1 cellular context compared by ENCODE assay signal in the genomic region with DNA sequence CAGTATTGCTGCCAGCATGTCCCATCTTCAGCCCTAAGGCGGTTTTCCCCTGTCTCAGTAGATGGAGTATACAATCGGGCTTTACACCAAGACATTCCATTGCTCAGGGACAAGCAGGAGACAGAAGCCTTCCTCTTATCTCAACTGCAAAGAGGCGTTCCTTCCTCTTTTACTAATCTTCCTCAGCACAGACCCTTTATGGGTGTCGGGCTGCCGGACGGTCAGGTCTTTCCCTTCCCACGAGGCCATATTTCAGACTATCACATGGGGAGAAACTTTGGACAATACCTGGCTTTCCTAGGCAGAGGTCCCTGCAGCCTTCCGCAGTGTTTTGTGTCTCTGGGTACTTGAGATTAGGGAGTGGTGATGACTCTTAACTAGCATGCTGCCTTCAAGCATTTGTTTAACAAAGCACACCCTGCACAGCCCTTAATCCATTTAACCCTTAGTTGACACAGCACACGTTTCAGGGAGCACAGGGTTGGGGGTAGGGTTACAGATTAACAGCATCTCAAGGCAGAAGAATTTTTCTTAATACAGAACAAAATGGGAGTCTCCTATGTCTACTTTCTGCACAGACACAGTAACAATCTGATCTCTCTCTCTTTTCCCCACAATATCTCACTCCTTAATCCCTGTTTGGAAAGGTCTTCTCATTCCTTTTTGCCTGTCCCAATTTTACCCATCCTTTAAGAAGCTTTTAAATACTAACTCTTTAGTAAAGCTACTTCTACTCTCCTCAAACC.
TF ChIP-seq lines count a peak whose summit lies in the region.
"Not testable (repeated sequence)": the region's sequence is repeated elsewhere in the genome, so short reads cannot be mapped to it uniquely, and the experiment has no call there.

No MANE protein-coding gene starts in this region.

TF ChIP-seq in K562, 482 proteins besides CTCF, POLR2A, EP300 and RAD21 (continued from another document and continues in another):
- TF ChIP-seq, protein P1, sequence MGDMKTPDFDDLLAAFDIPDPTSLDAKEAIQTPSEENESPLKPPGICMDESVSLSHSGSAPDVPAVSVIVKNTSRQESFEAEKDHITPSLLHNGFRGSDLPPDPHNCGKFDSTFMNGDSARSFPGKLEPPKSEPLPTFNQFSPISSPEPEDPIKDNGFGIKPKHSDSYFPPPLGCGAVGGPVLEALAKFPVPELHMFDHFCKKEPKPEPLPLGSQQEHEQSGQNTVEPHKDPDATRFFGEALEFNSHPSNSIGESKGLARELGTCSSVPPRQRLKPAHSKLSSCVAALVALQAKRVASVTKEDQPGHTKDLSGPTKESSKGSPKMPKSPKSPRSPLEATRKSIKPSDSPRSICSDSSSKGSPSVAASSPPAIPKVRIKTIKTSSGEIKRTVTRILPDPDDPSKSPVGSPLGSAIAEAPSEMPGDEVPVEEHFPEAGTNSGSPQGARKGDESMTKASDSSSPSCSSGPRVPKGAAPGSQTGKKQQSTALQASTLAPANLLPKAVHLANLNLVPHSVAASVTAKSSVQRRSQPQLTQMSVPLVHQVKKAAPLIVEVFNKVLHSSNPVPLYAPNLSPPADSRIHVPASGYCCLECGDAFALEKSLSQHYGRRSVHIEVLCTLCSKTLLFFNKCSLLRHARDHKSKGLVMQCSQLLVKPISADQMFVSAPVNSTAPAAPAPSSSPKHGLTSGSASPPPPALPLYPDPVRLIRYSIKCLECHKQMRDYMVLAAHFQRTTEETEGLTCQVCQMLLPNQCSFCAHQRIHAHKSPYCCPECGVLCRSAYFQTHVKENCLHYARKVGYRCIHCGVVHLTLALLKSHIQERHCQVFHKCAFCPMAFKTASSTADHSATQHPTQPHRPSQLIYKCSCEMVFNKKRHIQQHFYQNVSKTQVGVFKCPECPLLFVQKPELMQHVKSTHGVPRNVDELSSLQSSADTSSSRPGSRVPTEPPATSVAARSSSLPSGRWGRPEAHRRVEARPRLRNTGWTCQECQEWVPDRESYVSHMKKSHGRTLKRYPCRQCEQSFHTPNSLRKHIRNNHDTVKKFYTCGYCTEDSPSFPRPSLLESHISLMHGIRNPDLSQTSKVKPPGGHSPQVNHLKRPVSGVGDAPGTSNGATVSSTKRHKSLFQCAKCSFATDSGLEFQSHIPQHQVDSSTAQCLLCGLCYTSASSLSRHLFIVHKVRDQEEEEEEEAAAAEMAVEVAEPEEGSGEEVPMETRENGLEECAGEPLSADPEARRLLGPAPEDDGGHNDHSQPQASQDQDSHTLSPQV (IDR thresholded peaks at IDR 0.05): peak; percentile 44
- TF ChIP-seq NFIC (IDR thresholded peaks at IDR 0.05) (peak; percentile 77), HDAC2 (IDR thresholded peaks at IDR 0.05) (peak; percentile 80; the same call in 1 of the 2 replicates), DPF2 (IDR thresholded peaks at IDR 0.05) (peak; percentile 93), SRF (CRISPR knock-in tag; IDR thresholded peaks at IDR 0.05) (peak in 1 of 2 experiments; percentile 73; a peak in 1 of 4 replicates), CBFA2T2 (conservative IDR thresholded peaks at IDR 0.05) (peak; percentile 92), ETV5 (CRISPR knock-in tag; IDR thresholded peaks at IDR 0.05; ENCODE audit: low read depth) (peak; percentile 69; the same call in 1 of the 2 replicates), TRIM28 (IDR thresholded peaks at IDR 0.05) (0 out of 2 replicates have a peak, but pooled peaks have one; percentile 50), BRD9 (IDR thresholded peaks at IDR 0.05; ENCODE audit: low read depth, partially characterized antibody) (peak; percentile 82), ATF7 (IDR thresholded peaks at IDR 0.05) (peak; percentile 67), KHSRP (IDR thresholded peaks at IDR 0.05) (0 out of 2 replicates have a peak, but pooled peaks have one; percentile 12), RCOR1 (IDR thresholded peaks at IDR 0.05; ENCODE audit: borderline replicate concordance in 1 of 2, low read depth in 2 of 2, low read length in 2 of 2) (0 out of 4 replicates have a peak, but pooled peaks of 1 of the 2 experiments have one; percentile 56), NCOA1 (IDR thresholded peaks at IDR 0.05; ENCODE audit: low read depth) (peak; percentile 67; the same call in 1 of the 2 replicates), CREM (IDR thresholded peaks at IDR 0.05; ENCODE audit: low read depth) (peak; percentile 55), FOXP1 (CRISPR knock-in tag; IDR thresholded peaks at IDR 0.05) (peak; percentile 70; the same call in 1 of the 2 replicates), SMARCC2 (IDR thresholded peaks at IDR 0.05; ENCODE audit: low read depth) (peak; percentile 90), ARID1B (IDR thresholded peaks at IDR 0.05) (peak; percentile 95), EP400 (IDR thresholded peaks at IDR 0.05) (peak; percentile 80), ARNT (IDR thresholded peaks at IDR 0.05) (peak in 1 of 2 experiments; percentile 39; a peak in 1 of 4 replicates), L3MBTL2 (IDR thresholded peaks at IDR 0.05) (peak; percentile 86), ETV1 (tag; conservative IDR thresholded peaks at IDR 0.05; ENCODE audit: low read depth) (0 out of 2 replicates have a peak, but pooled peaks have one; percentile 13), PML (IDR thresholded peaks at IDR 0.05; ENCODE audit: low read length) (0 out of 2 replicates have a peak, but pooled peaks have one; percentile 30), SMAD4 (CRISPR knock-in tag; conservative IDR thresholded peaks at IDR 0.05) (peak; percentile 94), TRIM24 (IDR thresholded peaks at IDR 0.05) (peak; percentile 78 to 88; a peak in 3 of 4 replicates), FOXM1 (IDR thresholded peaks at IDR 0.05; ENCODE audit: low read depth) (peak; percentile 60; the same call in 1 of the 2 replicates), CTBP1 (IDR thresholded peaks at IDR 0.05; ENCODE audit: borderline replicate concordance) (peak; percentile 92)
- TF ChIP-seq, protein P2, sequence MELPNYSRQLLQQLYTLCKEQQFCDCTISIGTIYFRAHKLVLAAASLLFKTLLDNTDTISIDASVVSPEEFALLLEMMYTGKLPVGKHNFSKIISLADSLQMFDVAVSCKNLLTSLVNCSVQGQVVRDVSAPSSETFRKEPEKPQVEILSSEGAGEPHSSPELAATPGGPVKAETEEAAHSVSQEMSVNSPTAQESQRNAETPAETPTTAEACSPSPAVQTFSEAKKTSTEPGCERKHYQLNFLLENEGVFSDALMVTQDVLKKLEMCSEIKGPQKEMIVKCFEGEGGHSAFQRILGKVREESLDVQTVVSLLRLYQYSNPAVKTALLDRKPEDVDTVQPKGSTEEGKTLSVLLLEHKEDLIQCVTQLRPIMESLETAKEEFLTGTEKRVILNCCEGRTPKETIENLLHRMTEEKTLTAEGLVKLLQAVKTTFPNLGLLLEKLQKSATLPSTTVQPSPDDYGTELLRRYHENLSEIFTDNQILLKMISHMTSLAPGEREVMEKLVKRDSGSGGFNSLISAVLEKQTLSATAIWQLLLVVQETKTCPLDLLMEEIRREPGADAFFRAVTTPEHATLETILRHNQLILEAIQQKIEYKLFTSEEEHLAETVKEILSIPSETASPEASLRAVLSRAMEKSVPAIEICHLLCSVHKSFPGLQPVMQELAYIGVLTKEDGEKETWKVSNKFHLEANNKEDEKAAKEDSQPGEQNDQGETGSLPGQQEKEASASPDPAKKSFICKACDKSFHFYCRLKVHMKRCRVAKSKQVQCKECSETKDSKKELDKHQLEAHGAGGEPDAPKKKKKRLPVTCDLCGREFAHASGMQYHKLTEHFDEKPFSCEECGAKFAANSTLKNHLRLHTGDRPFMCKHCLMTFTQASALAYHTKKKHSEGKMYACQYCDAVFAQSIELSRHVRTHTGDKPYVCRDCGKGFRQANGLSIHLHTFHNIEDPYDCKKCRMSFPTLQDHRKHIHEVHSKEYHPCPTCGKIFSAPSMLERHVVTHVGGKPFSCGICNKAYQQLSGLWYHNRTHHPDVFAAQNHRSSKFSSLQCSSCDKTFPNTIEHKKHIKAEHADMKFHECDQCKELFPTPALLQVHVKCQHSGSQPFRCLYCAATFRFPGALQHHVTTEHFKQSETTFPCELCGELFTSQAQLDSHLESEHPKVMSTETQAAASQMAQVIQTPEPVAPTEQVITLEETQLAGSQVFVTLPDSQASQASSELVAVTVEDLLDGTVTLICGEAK (IDR thresholded peaks at IDR 0.05): 0 out of 2 replicates have a peak, but pooled peaks have one; percentile 29
- TF ChIP-seq, protein P2 (CRISPR knock-in tag; IDR thresholded peaks at IDR 0.05): not testable (repeated sequence)
- TF ChIP-seq, protein P3, sequence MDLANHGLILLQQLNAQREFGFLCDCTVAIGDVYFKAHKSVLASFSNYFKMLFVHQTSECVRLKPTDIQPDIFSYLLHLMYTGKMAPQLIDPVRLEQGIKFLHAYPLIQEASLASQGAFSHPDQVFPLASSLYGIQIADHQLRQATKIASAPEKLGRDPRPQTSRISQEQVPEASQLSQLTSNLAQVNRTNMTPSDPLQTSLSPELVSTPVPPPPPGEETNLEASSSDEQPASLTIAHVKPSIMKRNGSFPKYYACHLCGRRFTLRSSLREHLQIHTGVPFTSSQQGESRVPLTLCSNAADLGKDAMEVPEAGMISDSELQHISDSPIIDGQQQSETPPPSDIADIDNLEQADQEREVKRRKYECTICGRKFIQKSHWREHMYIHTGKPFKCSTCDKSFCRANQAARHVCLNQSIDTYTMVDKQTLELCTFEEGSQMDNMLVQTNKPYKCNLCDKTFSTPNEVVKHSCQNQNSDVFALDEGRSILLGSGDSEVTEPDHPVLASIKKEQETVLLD (IDR thresholded peaks at IDR 0.05): 0 out of 2 replicates have a peak, but pooled peaks have one; percentile 44
- TF ChIP-seq, protein P4, sequence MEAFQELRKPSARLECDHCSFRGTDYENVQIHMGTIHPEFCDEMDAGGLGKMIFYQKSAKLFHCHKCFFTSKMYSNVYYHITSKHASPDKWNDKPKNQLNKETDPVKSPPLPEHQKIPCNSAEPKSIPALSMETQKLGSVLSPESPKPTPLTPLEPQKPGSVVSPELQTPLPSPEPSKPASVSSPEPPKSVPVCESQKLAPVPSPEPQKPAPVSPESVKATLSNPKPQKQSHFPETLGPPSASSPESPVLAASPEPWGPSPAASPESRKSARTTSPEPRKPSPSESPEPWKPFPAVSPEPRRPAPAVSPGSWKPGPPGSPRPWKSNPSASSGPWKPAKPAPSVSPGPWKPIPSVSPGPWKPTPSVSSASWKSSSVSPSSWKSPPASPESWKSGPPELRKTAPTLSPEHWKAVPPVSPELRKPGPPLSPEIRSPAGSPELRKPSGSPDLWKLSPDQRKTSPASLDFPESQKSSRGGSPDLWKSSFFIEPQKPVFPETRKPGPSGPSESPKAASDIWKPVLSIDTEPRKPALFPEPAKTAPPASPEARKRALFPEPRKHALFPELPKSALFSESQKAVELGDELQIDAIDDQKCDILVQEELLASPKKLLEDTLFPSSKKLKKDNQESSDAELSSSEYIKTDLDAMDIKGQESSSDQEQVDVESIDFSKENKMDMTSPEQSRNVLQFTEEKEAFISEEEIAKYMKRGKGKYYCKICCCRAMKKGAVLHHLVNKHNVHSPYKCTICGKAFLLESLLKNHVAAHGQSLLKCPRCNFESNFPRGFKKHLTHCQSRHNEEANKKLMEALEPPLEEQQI (IDR thresholded peaks at IDR 0.05): peak; percentile 27; the same call in 1 of the 2 replicates
- TF ChIP-seq, protein P5, sequence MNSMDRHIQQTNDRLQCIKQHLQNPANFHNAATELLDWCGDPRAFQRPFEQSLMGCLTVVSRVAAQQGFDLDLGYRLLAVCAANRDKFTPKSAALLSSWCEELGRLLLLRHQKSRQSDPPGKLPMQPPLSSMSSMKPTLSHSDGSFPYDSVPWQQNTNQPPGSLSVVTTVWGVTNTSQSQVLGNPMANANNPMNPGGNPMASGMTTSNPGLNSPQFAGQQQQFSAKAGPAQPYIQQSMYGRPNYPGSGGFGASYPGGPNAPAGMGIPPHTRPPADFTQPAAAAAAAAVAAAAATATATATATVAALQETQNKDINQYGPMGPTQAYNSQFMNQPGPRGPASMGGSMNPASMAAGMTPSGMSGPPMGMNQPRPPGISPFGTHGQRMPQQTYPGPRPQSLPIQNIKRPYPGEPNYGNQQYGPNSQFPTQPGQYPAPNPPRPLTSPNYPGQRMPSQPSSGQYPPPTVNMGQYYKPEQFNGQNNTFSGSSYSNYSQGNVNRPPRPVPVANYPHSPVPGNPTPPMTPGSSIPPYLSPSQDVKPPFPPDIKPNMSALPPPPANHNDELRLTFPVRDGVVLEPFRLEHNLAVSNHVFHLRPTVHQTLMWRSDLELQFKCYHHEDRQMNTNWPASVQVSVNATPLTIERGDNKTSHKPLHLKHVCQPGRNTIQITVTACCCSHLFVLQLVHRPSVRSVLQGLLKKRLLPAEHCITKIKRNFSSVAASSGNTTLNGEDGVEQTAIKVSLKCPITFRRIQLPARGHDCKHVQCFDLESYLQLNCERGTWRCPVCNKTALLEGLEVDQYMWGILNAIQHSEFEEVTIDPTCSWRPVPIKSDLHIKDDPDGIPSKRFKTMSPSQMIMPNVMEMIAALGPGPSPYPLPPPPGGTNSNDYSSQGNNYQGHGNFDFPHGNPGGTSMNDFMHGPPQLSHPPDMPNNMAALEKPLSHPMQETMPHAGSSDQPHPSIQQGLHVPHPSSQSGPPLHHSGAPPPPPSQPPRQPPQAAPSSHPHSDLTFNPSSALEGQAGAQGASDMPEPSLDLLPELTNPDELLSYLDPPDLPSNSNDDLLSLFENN (IDR thresholded peaks at IDR 0.05; ENCODE audit: low read depth in 2 of 2, low read length in 2 of 2): 0 out of 4 replicates have a peak, but pooled peaks of 1 of the 2 experiments have one; percentile 37
- not testable (repeated sequence) for TF ChIP-seq FOXM1 (CRISPR knock-in tag; IDR thresholded peaks at IDR 0.05; ENCODE audit: low read depth)
